Comparison of ENCODE assay signal across 9 cellular contexts in the genomic region with DNA sequence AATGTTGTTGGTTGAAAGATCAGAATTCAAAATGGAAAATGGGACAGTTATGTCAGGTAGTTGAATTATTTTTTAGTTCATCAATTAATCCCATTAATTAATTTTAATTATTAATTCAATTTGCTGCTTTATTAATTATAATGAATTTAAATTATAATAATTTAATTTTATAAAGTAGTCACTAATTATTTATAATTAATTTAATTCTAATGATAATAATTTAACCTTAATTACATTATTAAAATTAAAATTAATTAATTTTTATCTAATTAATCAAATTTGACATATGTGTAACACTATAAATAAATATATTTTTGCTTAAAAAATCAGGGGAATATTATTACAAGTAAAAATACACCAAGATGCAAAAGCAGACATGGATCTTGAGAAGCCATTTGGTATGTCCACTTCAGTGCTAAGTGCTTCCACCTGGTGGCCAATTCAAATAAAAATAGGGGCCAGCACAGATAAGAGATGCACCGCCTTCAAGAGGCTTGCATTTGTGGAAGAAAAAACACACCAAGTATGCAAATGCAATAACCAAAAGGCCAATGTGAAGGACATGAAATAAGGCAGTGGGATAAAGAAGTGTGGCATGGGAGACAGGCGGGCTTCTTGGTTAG.
A peak's percentile ranks its signal among the peaks of the same experiment; 100 is the strongest.
DNase-seq lines count a peak whose midpoint lies in the region; ATAC-seq and TF ChIP-seq lines count a peak whose summit lies in the region.
"Had no signal": no experiment of that assay in that cellular context is flagged by ENCODE, and none has a peak within 500 bp of the region (broad histone marks: within the 10 kb centered on the region; RNA-seq: fewer than 3 reads in every experiment).

No MANE protein-coding gene starts in this region.

- H3K9me3 ChIP-seq in PC-3 (ENCODE audit: low read length) (peaks cover 7% of the 10 kb centered on the region), mucosa of descending colon (no peaks in the 10 kb centered on the region)

- peaks cover 25% of the 10 kb centered on the region for H3K79me2 ChIP-seq in PC-3 (ENCODE audit: low read length)

- POLR2A ChIA-PET in PC-3 (lab: Charles Lee; ENCODE audit: unreplicated experiment) = no interaction called here

- peak overlapping the region; percentile 99 for H3K27ac Mint-ChIP-seq in central memory CD8-positive, alpha-beta T cell (ENCODE audit: low read depth)

- H3K27ac ChIP-seq in PC-3 (ENCODE audit: low read length) = peak overlapping the region; percentile 17; the same call in 1 of the 2 replicates

- peaks cover 41% of the 10 kb centered on the region for H3K4me1 ChIP-seq in PC-3 (ENCODE audit: insufficient read depth, low read length)
- peaks cover 20% of the 10 kb centered on the region for H3K4me1 ChIP-seq in mucosa of descending colon (ENCODE audit: low read depth)

- no peak overlapping the region for H3K4me2 ChIP-seq in PC-3 (ENCODE audit: low read length)
- H3K4me2 ChIP-seq: BLaER1 had no signal

- H3K27me3 Mint-ChIP-seq in central memory CD8-positive, alpha-beta T cell = no peaks in the 10 kb centered on the region

- peaks cover 52% of the 10 kb centered on the region for H3K36me3 Mint-ChIP-seq in central memory CD8-positive, alpha-beta T cell (ENCODE audit: insufficient read depth)

- peaks cover 31% of the 10 kb centered on the region for H3K36me3 ChIP-seq in PC-3 (ENCODE audit: low read depth, low read length)
- no peaks in the 10 kb centered on the region for H3K36me3 ChIP-seq in mucosa of descending colon (ENCODE audit: low read depth)

- H3F3A ChIP-seq in PC-3 (ENCODE audit: low read length, unreplicated experiment) = peaks cover 8% of the 10 kb centered on the region

- no peaks in the 10 kb centered on the region for H4K20me1 ChIP-seq in PC-3 (ENCODE audit: low read length)

- intact Hi-C loops in PC-3 (cut with micrococcal nuclease) (loop anchor here (5.0 kb wide), 1 partner anchor 257 kb away; no protein-coding TSS in a partner anchor), mucosa of descending colon (cut with DNase I, micrococcal nuclease) (no loop called here)

- H3K4me3 ChIP-seq in HFF-Myc (replicated peaks; ENCODE audit: low read depth, low read length) = no peak overlapping the region
- no peak overlapping the region for H3K4me3 ChIP-seq in PC-3 (ENCODE audit: low read length)
- no peak overlapping the region for H3K4me3 ChIP-seq in mucosa of descending colon
- H3K4me3 ChIP-seq: BLaER1 had no signal

- no peak overlapping the region for H3K9ac ChIP-seq in PC-3 (ENCODE audit: low read length)
- H3K9ac ChIP-seq: BLaER1 had no signal

- H2AFZ ChIP-seq in PC-3 (ENCODE audit: low read length) = no peak overlapping the region

- peaks cover 80% of the 10 kb centered on the region for H3K4me1 Mint-ChIP-seq in central memory CD8-positive, alpha-beta T cell

- BruUV-seq in PC-3 (replicated peaks; lab: Mats Ljungman, UMichigan) = no TSS peak

- no peaks in the 10 kb centered on the region for H3K27me3 ChIP-seq in PC-3 (ENCODE audit: low read length)
- H3K27me3 ChIP-seq: BLaER1 had no signal

- DNase-seq in DMS 273 (lab: John Stamatoyannopoulos, UW; ENCODE audit: unreplicated experiment) (peak; percentile 79), DMS 273 treated with DMSO at 0.1 percent for 48 hours (lab: John Stamatoyannopoulos, UW) (no peak), HFF-Myc (ENCODE audit: extremely low read depth, low read depth) (no peak), PC-3 (peak; percentile 81), mucosa of descending colon (peak in 1 of 3 donors; percentile 66)
- DNase-seq in central memory CD8-positive, alpha-beta T cell (ENCODE audit: low spot score in 2 of 2) = no peak

- TF ChIP-seq CTCF in HFF-Myc (IDR thresholded peaks at IDR 0.05; ENCODE audit: low read depth, low read length, missing control alignments) (peak; percentile 64), PC-3 (conservative IDR thresholded peaks at IDR 0.05; ENCODE audit: low read depth, low read length) (peak; percentile 73), mucosa of descending colon (IDR thresholded peaks at IDR 0.05) (peak; percentile 26)

- CTCF ChIA-PET in PC-3 (lab: Charles Lee) = no interaction called here

- peak overlapping the region; percentile 25 for H3K4me3 Mint-ChIP-seq in central memory CD8-positive, alpha-beta T cell

- ATAC-seq in PC-3 (0 out of 2 replicates have a peak, but pooled peaks have one; percentile 8), mucosa of descending colon (no peak), HG02678 (IDR thresholded peaks at IDR 0.05; ENCODE audit: unreplicated experiment) (no peak), HG02885 (IDR thresholded peaks at IDR 0.05; ENCODE audit: poor library complexity, unreplicated experiment) (no peak)
- no peak for ATAC-seq in central memory CD8-positive, alpha-beta T cell (replicated peaks; ENCODE audit: extremely low read depth, poor library complexity, severe bottlenecking)

- H3K9me3 Mint-ChIP-seq in central memory CD8-positive, alpha-beta T cell = no peaks in the 10 kb centered on the region

- H3K9me2 ChIP-seq in PC-3 (replicated peaks; ENCODE audit: low read length) = no peaks in the 10 kb centered on the region

Comparison
In these comparisons a context has a peak if more than half of its experiments do, and no peak if none do; other contexts are left out.
1. DNase-seq: peak in DMS 273 (single experiment) and PC-3 (single experiment); none in DMS 273 treated with DMSO at 0.1 percent for 48 hours (single experiment), HFF-Myc (single experiment) and central memory CD8-positive, alpha-beta T cell (0 of 2).
2. Peak in every context shown above with its lines, with median percentiles within 50 percentile points of each other: CTCF ChIP-seq.